In the genomic region with DNA sequence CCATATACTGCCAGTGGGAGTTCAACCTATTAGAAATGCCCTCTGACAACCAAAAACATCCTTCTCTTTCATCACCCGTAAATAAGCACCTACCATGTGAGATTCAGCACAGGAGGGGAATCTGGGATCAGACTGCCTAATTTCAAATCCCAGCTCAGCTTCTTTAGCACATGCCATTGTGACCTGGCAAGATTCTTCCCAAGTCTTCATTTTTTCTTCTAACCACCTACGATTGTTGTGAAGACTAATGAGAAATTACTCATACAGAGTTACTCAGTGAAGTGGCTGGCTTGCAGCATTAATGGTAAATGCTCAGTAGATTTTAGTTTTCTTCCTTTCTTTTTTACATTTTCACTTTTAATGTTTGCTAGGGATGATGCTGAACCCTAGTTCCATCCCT, we compare ENCODE assay signal across 15 cellular contexts.
DNase-seq lines count a peak whose midpoint lies in the region; ATAC-seq, FAIRE-seq and TF ChIP-seq lines count a peak whose summit lies in the region.
"Had no signal": no experiment of that assay in that cellular context is flagged by ENCODE, and none has a peak within 500 bp of the region (broad histone marks: within the 10 kb centered on the region; RNA-seq: fewer than 3 reads in every experiment).

No MANE protein-coding gene starts in this region.

- TF ChIP-seq CTCF in SU-DHL-6 (IDR thresholded peaks at IDR 0.05; ENCODE audit: insufficient read depth, low read length, poor library complexity, severe bottlenecking) (no peak), natural killer cell (IDR thresholded peaks at IDR 0.05) (no peak)

- ATAC-seq in HG02852 (IDR thresholded peaks at IDR 0.05; ENCODE audit: unreplicated experiment) (peak; percentile 4), GM19452 (IDR thresholded peaks at IDR 0.05; ENCODE audit: unreplicated experiment) (no peak), natural killer cell (no peak)

- H3K4me3 Mint-ChIP-seq in natural killer cell: no peak overlapping the region

- H3K9me2 ChIP-seq in SU-DHL-6 (replicated peaks; ENCODE audit: insufficient read depth, low read length): no peaks in the 10 kb centered on the region

- peak overlapping the region; percentile 74 for H3K4me2 ChIP-seq in SU-DHL-6 (ENCODE audit: low read depth, low read length, poor library complexity, severe bottlenecking)

- H3K27me3 ChIP-seq in SU-DHL-6 (ENCODE audit: low read length) (no peaks in the 10 kb centered on the region), stomach smooth muscle (ENCODE audit: control insufficient read depth in 1 of 2, insufficient read depth in 2 of 2, low read length in 2 of 2) (no peaks in the 10 kb centered on the region)
- H3K27me3 ChIP-seq: MG63 had no signal

- H3K27me3 Mint-ChIP-seq in natural killer cell (ENCODE audit: low read depth in 2 of 2): peaks cover 0 to 4% of the 10 kb centered on the region in 2 donors

- peak; percentile 42 for FAIRE-seq in GM12892 (lab: Jason Lieb, UNC)
- FAIRE-seq: H1 had no signal

- H3K36me3 Mint-ChIP-seq in natural killer cell: no peaks in the 10 kb centered on the region

- no peaks in the 10 kb centered on the region for H3K4me1 Mint-ChIP-seq in natural killer cell

- no peaks in the 10 kb centered on the region for H3K79me2 ChIP-seq in SU-DHL-6 (ENCODE audit: insufficient read depth, low read length)

- intact Hi-C loops in natural killer cell (cut with micrococcal nuclease): no loop called here

- no peak overlapping the region for H3K27ac Mint-ChIP-seq in natural killer cell

- DNase-seq in GM12892 (ENCODE audit: insufficient read length): no peak
- no peak for DNase-seq in natural killer cell
- DNase-seq in SKM-1 (lab: John Stamatoyannopoulos, UW; ENCODE audit: unreplicated experiment): no peak
- DNase-seq: C1 segment of cervical spinal cord, DMS 273 treated with DMSO at 0.1 percent for 48 hours, EL, KG1, MG63, NCI-H1930, NCI-H510A had no signal

- H2AFZ ChIP-seq in SU-DHL-6 (ENCODE audit: low read depth, low read length, severe bottlenecking): peak overlapping the region; percentile 36

- H3K27ac ChIP-seq in SU-DHL-6 (ENCODE audit: low read depth, low read length) (peak overlapping the region; percentile 99), stomach smooth muscle (ENCODE audit: low read length) (peak overlapping the region; percentile 37)

- no peaks in the 10 kb centered on the region for H3K36me3 ChIP-seq in SU-DHL-6 (ENCODE audit: low read length)
- no peaks in the 10 kb centered on the region for H3K36me3 ChIP-seq in stomach smooth muscle (ENCODE audit: control insufficient read depth in 2 of 2, insufficient read depth in 2 of 2, low read length in 2 of 2)
- H3K36me3 ChIP-seq: MG63 had no signal

- H4K20me1 ChIP-seq in SU-DHL-6 (ENCODE audit: low read depth, low read length): no peaks in the 10 kb centered on the region

- peaks cover 44% of the 10 kb centered on the region for H3F3A ChIP-seq in SU-DHL-6 (ENCODE audit: insufficient read depth)

- peak overlapping the region; percentile 16 for H3K4me3 ChIP-seq in SU-DHL-6 (ENCODE audit: insufficient read depth, low read length, poor library complexity, severe bottlenecking)
- no peak overlapping the region for H3K4me3 ChIP-seq in stomach smooth muscle (ENCODE audit: low read length in 2 of 2)
- H3K4me3 ChIP-seq: MG63 had no signal

- peak overlapping the region; percentile 49 for H3K9ac ChIP-seq in SU-DHL-6 (ENCODE audit: low read length)
- no peak overlapping the region for H3K9ac ChIP-seq in stomach smooth muscle (ENCODE audit: low read length in 2 of 2)

- peaks cover 0 to 2% of the 10 kb centered on the region in 2 donors for H3K9me3 Mint-ChIP-seq in natural killer cell

- H3K9me3 ChIP-seq in SU-DHL-6 (ENCODE audit: insufficient read depth, low read length) (no peaks in the 10 kb centered on the region), stomach smooth muscle (ENCODE audit: control insufficient read depth in 2 of 2, low read length in 2 of 2) (no peaks in the 10 kb centered on the region)
- H3K9me3 ChIP-seq: MG63 had no signal

- no peak for TF ChIP-seq POLR2A in GM12892 (IDR thresholded peaks at IDR 0.05; ENCODE audit: low read depth, low read length)

- H3K4me1 ChIP-seq in stomach smooth muscle (ENCODE audit: control insufficient read depth, insufficient read depth, low read length): peaks cover 41% of the 10 kb centered on the region
